ENCODE assay signal across 2 cellular contexts in genomic region chr10:70499829-70500167, GRCh38.
TF ChIP-seq lines count a peak whose summit lies in the region.

No MANE protein-coding gene starts in this region.

TF ChIP-seq in GM12891, 5 proteins besides CTCF, POLR2A, EP300 and RAD21 (continued from another document):
- TF ChIP-seq POU2F2 (IDR thresholded peaks at IDR 0.05; ENCODE audit: low read depth, low read length), result no peak

TF ChIP-seq in H1, 55 proteins besides CTCF, POLR2A, EP300 and RAD21 (continued from another document):
- no peak for TF ChIP-seq E2F6 (IDR thresholded peaks at IDR 0.05)
- no peak for TF ChIP-seq BCL11A (IDR thresholded peaks at IDR 0.05; ENCODE audit: low read depth in 2 of 2, low read length in 2 of 2)
- TF ChIP-seq SP2 (IDR thresholded peaks at IDR 0.05; ENCODE audit: low read length), result no peak
- no peak for TF ChIP-seq USF2 (IDR thresholded peaks at IDR 0.05; ENCODE audit: low read length)
- no peak for TF ChIP-seq JUND (IDR thresholded peaks at IDR 0.05; ENCODE audit: low read length)
- TF ChIP-seq CEBPB (IDR thresholded peaks at IDR 0.05; ENCODE audit: low read depth, low read length), result no peak
- TF ChIP-seq ZNF274 (IDR thresholded peaks at IDR 0.05; ENCODE audit: borderline replicate concordance, extremely low read depth, low read length), result no peak
- no peak for TF ChIP-seq HDAC2 (IDR thresholded peaks at IDR 0.05; ENCODE audit: borderline replicate concordance in 1 of 2, low read depth in 2 of 2, low read length in 2 of 2)
- TF ChIP-seq HDAC6 (IDR thresholded peaks at IDR 0.05; ENCODE audit: low read depth, low read length), result no peak
- no peak for TF ChIP-seq SP4 (IDR thresholded peaks at IDR 0.05; ENCODE audit: low read length)
TF ChIP-seq in H1: peak in this region for 0.
